In genomic region chr12:48925218-48925871, GRCh38 we compare ENCODE assay signal across 8 cellular contexts. TPM values are rescaled to one million over a fixed set of nuclear protein-coding genes. Genes with fewer than 3 reads are reported as not detected.
DNase-seq lines count a peak whose midpoint lies in the region; ATAC-seq and TF ChIP-seq lines count a peak whose summit lies in the region.

TSS of gene FKBP11 (minus strand) at chr12:48925492. CDS start at chr12:48925428, 64 bp downstream.

- peak within 1 kb of the TSS; percentile 32 for H3K27ac ChIP-seq in RWPE2 (ENCODE audit: poor library complexity, severe bottlenecking)

- ATAC-seq in HG02852 (IDR thresholded peaks at IDR 0.05; ENCODE audit: unreplicated experiment) = peak; percentile 70
- ATAC-seq in RWPE2 (ENCODE audit: low read depth) = peak; percentile 86
- ATAC-seq in left cardiac atrium = peak; percentile 94 to 95

- no peaks in the 10 kb centered on the region for H3K9me3 Mint-ChIP-seq in activated naive CD4-positive, alpha-beta T cell treated with anti-CD3 and anti-CD28 coated beads, Interleukin-2, amount 50 U/mL, for 24 hours

- DNase-seq in RWPE2 (ENCODE audit: low spot score) (peak; percentile 68), left cardiac atrium (peak; percentile 82), retinal pigment epithelial cell (ENCODE audit: low read depth) (no peak), DMS153 (lab: John Stamatoyannopoulos, UW) (no peak), COR-L47 (lab: John Stamatoyannopoulos, UW) (no peak)

- H3K27me3 Mint-ChIP-seq in activated naive CD4-positive, alpha-beta T cell treated with anti-CD3 and anti-CD28 coated beads, Interleukin-2, amount 50 U/mL, for 24 hours = no peaks in the 10 kb centered on the region

- peaks cover 55% of the 10 kb centered on the region for H3K4me1 Mint-ChIP-seq in activated naive CD4-positive, alpha-beta T cell treated with anti-CD3 and anti-CD28 coated beads, Interleukin-2, amount 50 U/mL, for 24 hours

- peaks cover 39% of the 10 kb centered on the region for H3K36me3 ChIP-seq in RWPE2 (ENCODE audit: low read depth)

- TF ChIP-seq POLR2A in GM15510 (IDR thresholded peaks at IDR 0.05; ENCODE audit: borderline replicate concordance, extremely low read depth, insufficient read length) = peak; percentile 81

- no peaks in the 10 kb centered on the region for H3K4me1 ChIP-seq in RWPE2 (ENCODE audit: insufficient read depth, poor library complexity, severe bottlenecking)

- no peaks in the 10 kb centered on the region for H3K27me3 ChIP-seq in RWPE2 (ENCODE audit: insufficient read depth, poor library complexity, severe bottlenecking)

- H3K27ac Mint-ChIP-seq in activated naive CD4-positive, alpha-beta T cell treated with anti-CD3 and anti-CD28 coated beads, Interleukin-2, amount 50 U/mL, for 24 hours = peak within 1 kb of the TSS; percentile 95

- H3K4me3 Mint-ChIP-seq in activated naive CD4-positive, alpha-beta T cell treated with anti-CD3 and anti-CD28 coated beads, Interleukin-2, amount 50 U/mL, for 24 hours = peak within 1 kb of the TSS; percentile 89

- peaks cover 22% of the 10 kb centered on the region for H3K36me3 Mint-ChIP-seq in activated naive CD4-positive, alpha-beta T cell treated with anti-CD3 and anti-CD28 coated beads, Interleukin-2, amount 50 U/mL, for 24 hours

- TF ChIP-seq CTCF in RWPE2 (IDR thresholded peaks at IDR 0.05; ENCODE audit: poor library complexity, severe bottlenecking) = no peak
- no peak for TF ChIP-seq CTCF in retinal pigment epithelial cell (conservative IDR thresholded peaks at IDR 0.05; ENCODE audit: low read depth, low read length)

- intact Hi-C loops in left cardiac atrium (cut with DNase I) = no loop called here

- H3K9me3 ChIP-seq in RWPE2 (ENCODE audit: severe bottlenecking) = no peaks in the 10 kb centered on the region

- H3K4me3 ChIP-seq in RWPE2 (ENCODE audit: severe bottlenecking) (peak within 1 kb of the TSS; percentile 89), retinal pigment epithelial cell (ENCODE audit: low read length) (peak within 1 kb of the TSS; percentile 90)

RNA-seq across cellular contexts. Expression of gene FKBP11, which starts in this region (rescaled TPM):
- total RNA-seq in left cardiac atrium = 10 to 100 TPM; 14.5 to 25.0 TPM

Comparison
In these comparisons a context has a peak if more than half of its experiments do, and no peak if none do; other contexts are left out.
1. DNase-seq: peak in RWPE2 (single experiment) and left cardiac atrium (single experiment); none in retinal pigment epithelial cell (single experiment), DMS153 (single experiment) and COR-L47 (single experiment).
2. Peak in every context shown above with its lines, with median percentiles within 50 percentile points of each other: ATAC-seq.